In genomic region chr16:46973457-46974324, GRCh38 we compare ENCODE assay signal across 1 cellular context.
TF ChIP-seq lines count a peak whose summit lies in the region.

TSS of gene DNAJA2 (minus strand) at chr16:46973674. CDS start at chr16:46973572, 102 bp downstream.

TF ChIP-seq in HepG2, 621 proteins besides CTCF, POLR2A, EP300 and RAD21 (continued from another document and continues in another):
- no peak; the same call in 1 of the 2 replicates for TF ChIP-seq ZNF770 (CRISPR knock-in tag; IDR thresholded peaks at IDR 0.05)
- TF ChIP-seq PHF21A (CRISPR knock-in tag; IDR thresholded peaks at IDR 0.05), result peak; percentile 81
- peak; percentile 44; the same call in 1 of the 2 replicates for TF ChIP-seq JUN (CRISPR knock-in tag; IDR thresholded peaks at IDR 0.05)
- TF ChIP-seq DZIP1 (CRISPR knock-in tag; IDR thresholded peaks at IDR 0.05), result no peak
- peak; percentile 65 for TF ChIP-seq GATAD2A (CRISPR knock-in tag; IDR thresholded peaks at IDR 0.05)
- TF ChIP-seq MIER3 (CRISPR knock-in tag; IDR thresholded peaks at IDR 0.05; ENCODE audit: borderline replicate concordance), result no peak; the same call in 1 of the 2 replicates
- TF ChIP-seq, protein P1, sequence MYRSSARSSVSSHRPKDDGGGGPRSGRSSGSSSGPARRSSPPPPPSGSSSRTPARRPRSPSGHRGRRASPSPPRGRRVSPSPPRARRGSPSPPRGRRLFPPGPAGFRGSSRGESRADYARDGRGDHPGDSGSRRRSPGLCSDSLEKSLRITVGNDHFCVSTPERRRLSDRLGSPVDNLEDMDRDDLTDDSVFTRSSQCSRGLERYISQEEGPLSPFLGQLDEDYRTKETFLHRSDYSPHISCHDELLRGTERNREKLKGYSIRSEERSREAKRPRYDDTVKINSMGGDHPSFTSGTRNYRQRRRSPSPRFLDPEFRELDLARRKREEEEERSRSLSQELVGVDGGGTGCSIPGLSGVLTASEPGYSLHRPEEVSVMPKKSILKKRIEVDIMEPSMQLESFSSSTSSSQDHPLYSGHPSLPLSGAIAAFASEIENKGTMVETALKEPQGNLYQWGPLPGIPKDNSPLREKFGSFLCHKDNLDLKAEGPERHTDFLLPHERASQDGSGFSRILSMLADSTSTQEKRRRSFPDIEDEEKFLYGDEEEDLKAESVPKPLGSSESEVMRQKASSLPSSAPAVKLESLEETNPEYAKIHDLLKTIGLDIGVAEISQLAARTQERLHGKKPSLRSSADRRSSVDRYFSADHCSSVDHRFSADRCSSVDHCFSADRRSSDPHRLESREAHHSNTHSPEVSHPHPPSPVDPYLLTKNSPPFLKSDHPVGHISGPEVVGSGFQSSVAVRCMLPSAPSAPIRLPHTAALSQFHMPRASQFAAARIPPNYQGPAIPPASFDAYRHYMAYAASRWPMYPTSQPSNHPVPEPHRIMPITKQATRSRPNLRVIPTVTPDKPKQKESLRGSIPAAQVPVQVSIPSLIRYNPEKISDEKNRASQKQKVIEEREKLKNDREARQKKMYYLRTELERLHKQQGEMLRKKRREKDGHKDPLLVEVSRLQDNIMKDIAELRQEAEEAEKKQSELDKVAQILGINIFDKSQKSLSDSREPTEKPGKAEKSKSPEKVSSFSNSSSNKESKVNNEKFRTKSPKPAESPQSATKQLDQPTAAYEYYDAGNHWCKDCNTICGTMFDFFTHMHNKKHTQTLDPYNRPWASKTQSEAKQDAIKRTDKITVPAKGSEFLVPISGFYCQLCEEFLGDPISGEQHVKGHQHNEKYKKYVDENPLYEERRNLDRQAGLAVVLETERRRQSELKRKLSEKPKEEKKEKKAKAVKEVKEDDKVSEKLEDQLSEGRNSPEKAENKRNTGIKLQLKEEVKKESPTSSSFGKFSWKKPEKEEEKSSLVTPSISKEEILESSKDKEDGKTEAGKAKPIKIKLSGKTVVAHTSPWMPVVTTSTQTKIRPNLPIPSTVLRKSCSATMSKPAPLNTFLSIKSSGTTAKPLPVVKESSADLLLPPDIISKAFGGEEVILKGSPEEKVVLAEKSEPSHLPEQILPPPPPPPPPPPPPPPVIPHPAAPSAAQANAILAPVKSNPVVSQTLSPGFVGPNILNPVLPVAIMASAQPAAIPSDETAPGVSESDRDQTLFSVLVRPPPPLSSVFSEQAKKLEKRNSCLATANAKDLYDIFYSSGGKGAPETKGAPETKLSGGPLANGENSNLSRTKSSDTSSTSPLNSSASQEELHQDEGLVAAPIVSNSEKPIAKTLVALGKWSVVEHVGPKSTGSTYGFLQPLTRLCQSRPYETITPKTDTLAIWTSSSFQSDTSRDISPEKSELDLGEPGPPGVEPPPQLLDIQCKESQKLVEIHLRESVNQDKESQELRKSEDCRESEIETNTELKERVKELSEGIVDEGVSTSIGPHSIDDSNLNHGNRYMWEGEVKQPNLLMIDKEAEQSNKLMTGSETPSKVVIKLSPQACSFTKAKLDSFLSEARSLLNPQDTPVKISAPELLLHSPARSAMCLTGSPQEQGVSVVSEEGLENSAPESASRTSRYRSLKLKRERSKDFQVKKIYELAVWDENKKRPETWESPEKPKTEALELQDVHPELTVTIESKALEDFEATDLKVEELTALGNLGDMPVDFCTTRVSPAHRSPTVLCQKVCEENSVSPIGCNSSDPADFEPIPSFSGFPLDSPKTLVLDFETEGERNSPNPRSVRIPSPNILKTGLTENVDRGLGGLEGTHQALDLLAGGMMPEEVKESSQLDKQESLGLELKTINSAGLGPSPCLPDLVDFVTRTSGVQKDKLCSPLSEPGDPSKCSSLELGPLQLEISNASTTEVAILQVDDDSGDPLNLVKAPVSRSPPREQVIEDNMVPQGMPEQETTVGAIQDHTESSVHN (CRISPR knock-in tag; IDR thresholded peaks at IDR 0.05), result no peak
- TF ChIP-seq THAP7 (CRISPR knock-in tag; IDR thresholded peaks at IDR 0.05), result peak; percentile 77; the same call in 1 of the 2 replicates
- peak; percentile 90 for TF ChIP-seq PPARG (CRISPR knock-in tag; conservative IDR thresholded peaks at IDR 0.05)
- TF ChIP-seq ZFP37 (CRISPR knock-in tag; IDR thresholded peaks at IDR 0.05; ENCODE audit: borderline replicate concordance), result no peak; the same call in 1 of the 2 replicates
- TF ChIP-seq ZNF33B (CRISPR knock-in tag; IDR thresholded peaks at IDR 0.05), result peak; percentile 97
- peak; percentile 26; the same call in 1 of the 2 replicates for TF ChIP-seq KDM6A (CRISPR knock-in tag; IDR thresholded peaks at IDR 0.05; ENCODE audit: low read depth)
- TF ChIP-seq SMAD9 (CRISPR knock-in tag; IDR thresholded peaks at IDR 0.05), result peak; percentile 68; the same call in 1 of the 2 replicates
- TF ChIP-seq KAT7 (CRISPR knock-in tag; IDR thresholded peaks at IDR 0.05; ENCODE audit: borderline replicate concordance), result peak; percentile 98; the same call in 1 of the 2 replicates
- TF ChIP-seq NFIC (IDR thresholded peaks at IDR 0.05; ENCODE audit: low read length), result no peak
- TF ChIP-seq SMARCC2 (IDR thresholded peaks at IDR 0.05), result no peak
- peak; percentile 95 for TF ChIP-seq ZNF136 (CRISPR knock-in tag; IDR thresholded peaks at IDR 0.05; ENCODE audit: low read depth)
- no peak; the same call in 1 of the 2 replicates for TF ChIP-seq ZNF691 (CRISPR knock-in tag; IDR thresholded peaks at IDR 0.05; ENCODE audit: borderline replicate concordance, low read depth)
- TF ChIP-seq, protein P2, sequence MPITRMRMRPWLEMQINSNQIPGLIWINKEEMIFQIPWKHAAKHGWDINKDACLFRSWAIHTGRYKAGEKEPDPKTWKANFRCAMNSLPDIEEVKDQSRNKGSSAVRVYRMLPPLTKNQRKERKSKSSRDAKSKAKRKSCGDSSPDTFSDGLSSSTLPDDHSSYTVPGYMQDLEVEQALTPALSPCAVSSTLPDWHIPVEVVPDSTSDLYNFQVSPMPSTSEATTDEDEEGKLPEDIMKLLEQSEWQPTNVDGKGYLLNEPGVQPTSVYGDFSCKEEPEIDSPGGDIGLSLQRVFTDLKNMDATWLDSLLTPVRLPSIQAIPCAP (CRISPR knock-in tag; IDR thresholded peaks at IDR 0.05; ENCODE audit: low read depth), result no peak; the same call in 1 of the 2 replicates
- TF ChIP-seq ZBTB3 (CRISPR knock-in tag; IDR thresholded peaks at IDR 0.05; ENCODE audit: borderline replicate concordance, low read depth), result no peak
- TF ChIP-seq ZNF234 (CRISPR knock-in tag; conservative IDR thresholded peaks at IDR 0.05), result no peak; the same call in 1 of the 2 replicates
- peak; percentile 96 for TF ChIP-seq NKX3-1 (CRISPR knock-in tag; IDR thresholded peaks at IDR 0.05)
- TF ChIP-seq BCL3 (CRISPR knock-in tag; IDR thresholded peaks at IDR 0.05), result peak; percentile 90
- TF ChIP-seq IKZF1 (IDR thresholded peaks at IDR 0.05), result no peak
- peak; percentile 53 for TF ChIP-seq ZNF543 (CRISPR knock-in tag; IDR thresholded peaks at IDR 0.05)
- no peak for TF ChIP-seq ATRX (CRISPR knock-in tag; IDR thresholded peaks at IDR 0.05; ENCODE audit: borderline replicate concordance)
- no peak; the same call in 1 of the 2 replicates for TF ChIP-seq PRDM4 (CRISPR knock-in tag; IDR thresholded peaks at IDR 0.05; ENCODE audit: borderline replicate concordance)
- TF ChIP-seq NONO (IDR thresholded peaks at IDR 0.05), result no peak
- peak; percentile 97 for TF ChIP-seq NONO (CRISPR knock-in tag; conservative IDR thresholded peaks at IDR 0.05)
- TF ChIP-seq KLF16 (CRISPR knock-in tag; IDR thresholded peaks at IDR 0.05), result peak in 1 of 2 experiments; percentile 89; a peak in 2 of 4 replicates
- TF ChIP-seq FOXK2 (IDR thresholded peaks at IDR 0.05), result no peak
- no peak for TF ChIP-seq TCF12 (IDR thresholded peaks at IDR 0.05)
- TF ChIP-seq TCF12 (CRISPR knock-in tag; IDR thresholded peaks at IDR 0.05), result no peak
- TF ChIP-seq SRSF9 (IDR thresholded peaks at IDR 0.05; ENCODE audit: borderline replicate concordance, insufficient read depth, low read depth, low read length, poor library complexity, severe bottlenecking), result no peak
- TF ChIP-seq ZBTB37 (CRISPR knock-in tag; IDR thresholded peaks at IDR 0.05), result no peak; the same call in 1 of the 2 replicates
- TF ChIP-seq ZNF441 (CRISPR knock-in tag; IDR thresholded peaks at IDR 0.05; ENCODE audit: borderline replicate concordance), result peak; percentile 91; the same call in 1 of the 2 replicates
- TF ChIP-seq ISL2 (CRISPR knock-in tag; IDR thresholded peaks at IDR 0.05), result peak; percentile 86
